Comparison of ENCODE assay signal across 1 cellular context in the genomic region with DNA sequence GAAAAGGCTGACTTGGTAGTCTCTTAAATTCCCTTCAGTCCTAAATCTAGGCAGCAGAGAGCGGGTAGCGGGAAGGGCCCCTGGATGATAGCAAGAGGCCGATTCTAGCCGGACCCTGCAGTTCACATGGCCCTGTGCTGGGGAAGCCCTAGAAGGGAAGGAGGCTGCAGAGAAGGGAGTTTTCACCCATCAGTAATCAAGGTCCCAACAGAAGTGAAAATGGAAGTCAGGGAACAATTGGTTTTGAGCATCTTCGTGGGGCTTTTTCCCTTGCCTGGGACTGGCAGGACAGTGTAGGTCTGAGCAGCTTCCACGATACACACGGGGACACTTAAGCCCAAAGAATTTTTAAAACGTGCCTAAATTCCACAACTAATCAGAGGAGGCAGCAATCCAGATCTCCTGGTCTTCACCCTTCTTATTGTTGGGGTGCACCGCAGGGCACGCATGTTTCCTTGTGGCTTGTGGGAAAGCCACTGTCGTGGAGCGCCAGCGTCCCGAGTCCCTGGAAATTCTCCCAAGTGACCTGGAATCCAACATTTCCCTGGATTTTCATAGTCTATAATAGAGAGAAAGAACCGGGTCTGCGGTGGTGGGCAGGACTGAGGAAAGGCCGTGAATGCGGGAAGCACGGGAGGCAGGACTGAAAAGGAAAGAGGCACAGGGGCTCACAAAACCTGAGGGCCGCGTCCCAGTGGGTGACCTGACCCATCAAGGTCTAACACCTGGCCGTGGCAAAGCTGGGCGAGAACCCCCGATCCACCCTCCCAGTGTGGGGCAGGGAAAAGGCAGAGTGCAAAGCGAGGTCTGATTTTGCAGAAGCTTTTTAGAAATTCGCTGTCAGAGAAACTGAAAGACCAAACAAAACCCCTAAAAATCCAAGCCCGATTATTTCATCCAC.
TF ChIP-seq lines count a peak whose summit lies in the region.

No MANE protein-coding gene starts in this region.

TF ChIP-seq in K562, 482 proteins besides CTCF, POLR2A, EP300 and RAD21 (continued from another document):
- TF ChIP-seq ZNF232 (CRISPR knock-in tag; IDR thresholded peaks at IDR 0.05) (no peak), MEIS2 (IDR thresholded peaks at IDR 0.05; ENCODE audit: partially characterized antibody) (no peak), ZC3H4 (CRISPR knock-in tag; IDR thresholded peaks at IDR 0.05; ENCODE audit: borderline replicate concordance) (no peak), FOXA1 (IDR thresholded peaks at IDR 0.05; ENCODE audit: borderline replicate concordance) (no peak), CBX8 (IDR thresholded peaks at IDR 0.05; ENCODE audit: borderline replicate concordance, extremely low read depth, low read depth, low read length, poor library complexity, severe bottlenecking) (no peak), HEY1 (CRISPR knock-in tag; IDR thresholded peaks at IDR 0.05; ENCODE audit: borderline replicate concordance) (no peak), ZNF830 (CRISPR knock-in tag; IDR thresholded peaks at IDR 0.05) (no peak)
- TF ChIP-seq, protein P1, sequence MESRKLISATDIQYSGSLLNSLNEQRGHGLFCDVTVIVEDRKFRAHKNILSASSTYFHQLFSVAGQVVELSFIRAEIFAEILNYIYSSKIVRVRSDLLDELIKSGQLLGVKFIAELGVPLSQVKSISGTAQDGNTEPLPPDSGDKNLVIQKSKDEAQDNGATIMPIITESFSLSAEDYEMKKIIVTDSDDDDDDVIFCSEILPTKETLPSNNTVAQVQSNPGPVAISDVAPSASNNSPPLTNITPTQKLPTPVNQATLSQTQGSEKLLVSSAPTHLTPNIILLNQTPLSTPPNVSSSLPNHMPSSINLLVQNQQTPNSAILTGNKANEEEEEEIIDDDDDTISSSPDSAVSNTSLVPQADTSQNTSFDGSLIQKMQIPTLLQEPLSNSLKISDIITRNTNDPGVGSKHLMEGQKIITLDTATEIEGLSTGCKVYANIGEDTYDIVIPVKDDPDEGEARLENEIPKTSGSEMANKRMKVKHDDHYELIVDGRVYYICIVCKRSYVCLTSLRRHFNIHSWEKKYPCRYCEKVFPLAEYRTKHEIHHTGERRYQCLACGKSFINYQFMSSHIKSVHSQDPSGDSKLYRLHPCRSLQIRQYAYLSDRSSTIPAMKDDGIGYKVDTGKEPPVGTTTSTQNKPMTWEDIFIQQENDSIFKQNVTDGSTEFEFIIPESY (CRISPR knock-in tag; IDR thresholded peaks at IDR 0.05): no peak
- TF ChIP-seq, protein P2, sequence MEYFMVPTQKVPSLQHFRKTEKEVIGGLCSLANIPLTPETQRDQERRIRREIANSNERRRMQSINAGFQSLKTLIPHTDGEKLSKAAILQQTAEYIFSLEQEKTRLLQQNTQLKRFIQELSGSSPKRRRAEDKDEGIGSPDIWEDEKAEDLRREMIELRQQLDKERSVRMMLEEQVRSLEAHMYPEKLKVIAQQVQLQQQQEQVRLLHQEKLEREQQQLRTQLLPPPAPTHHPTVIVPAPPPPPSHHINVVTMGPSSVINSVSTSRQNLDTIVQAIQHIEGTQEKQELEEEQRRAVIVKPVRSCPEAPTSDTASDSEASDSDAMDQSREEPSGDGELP (CRISPR knock-in tag; IDR thresholded peaks at IDR 0.05; ENCODE audit: borderline replicate concordance): 0 out of 2 replicates have a peak, but pooled peaks have one; percentile 8
TF ChIP-seq in K562: peak in this region for 2.
